Comparison of ENCODE assay signal across 1 cellular context in the genomic region with DNA sequence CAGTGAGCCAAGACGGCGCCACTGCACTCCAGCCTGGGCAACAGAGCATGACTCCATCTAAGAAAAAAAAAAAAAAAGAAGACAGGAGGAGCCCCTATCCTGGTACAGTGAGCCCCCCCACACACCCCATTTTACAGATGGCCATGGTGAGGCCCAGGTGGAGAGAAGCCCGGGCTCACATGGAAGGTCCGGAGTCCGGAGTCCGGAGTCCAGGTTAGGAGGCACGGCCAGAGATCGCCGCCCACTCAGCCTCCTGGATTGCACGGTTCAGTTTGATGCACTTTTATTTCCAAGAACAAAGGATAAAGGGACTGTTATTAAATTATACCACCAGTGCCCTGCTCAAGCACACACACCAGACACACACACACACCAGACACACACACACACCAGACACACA.
TF ChIP-seq lines count a peak whose summit lies in the region.

No MANE protein-coding gene starts in this region.

TF ChIP-seq in liver, 16 proteins besides CTCF, POLR2A, EP300 and RAD21:
- TF ChIP-seq JUND (IDR thresholded peaks at IDR 0.05): no peak
- TF ChIP-seq, protein P1, sequence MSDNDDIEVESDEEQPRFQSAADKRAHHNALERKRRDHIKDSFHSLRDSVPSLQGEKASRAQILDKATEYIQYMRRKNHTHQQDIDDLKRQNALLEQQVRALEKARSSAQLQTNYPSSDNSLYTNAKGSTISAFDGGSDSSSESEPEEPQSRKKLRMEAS (IDR thresholded peaks at IDR 0.05): peak; percentile 55
- TF ChIP-seq ZBTB33 (IDR thresholded peaks at IDR 0.05): no peak
- no peak for TF ChIP-seq NR2F2 (IDR thresholded peaks at IDR 0.05)
- no peak for TF ChIP-seq TAF1 (conservative IDR thresholded peaks at IDR 0.05)
- TF ChIP-seq GABPA (IDR thresholded peaks at IDR 0.05 in 1 of 2, conservative IDR thresholded peaks at IDR 0.05 in 1 of 2): no peak
- no peak for TF ChIP-seq FOXA2 (IDR thresholded peaks at IDR 0.05)
- no peak for TF ChIP-seq YY1 (IDR thresholded peaks at IDR 0.05)
- TF ChIP-seq FOXA1 (IDR thresholded peaks at IDR 0.05): no peak
- TF ChIP-seq HNF4G (IDR thresholded peaks at IDR 0.05): peak; percentile 89
- peak; percentile 92 to 96 for TF ChIP-seq EGR1 (IDR thresholded peaks at IDR 0.05; ENCODE audit: low read depth in 2 of 2)
- TF ChIP-seq HNF4A (conservative IDR thresholded peaks at IDR 0.05): peak; percentile 97 to 98
- TF ChIP-seq, protein P2, sequence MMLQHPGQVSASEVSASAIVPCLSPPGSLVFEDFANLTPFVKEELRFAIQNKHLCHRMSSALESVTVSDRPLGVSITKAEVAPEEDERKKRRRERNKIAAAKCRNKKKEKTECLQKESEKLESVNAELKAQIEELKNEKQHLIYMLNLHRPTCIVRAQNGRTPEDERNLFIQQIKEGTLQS (IDR thresholded peaks at IDR 0.05): no peak
- TF ChIP-seq REST (IDR thresholded peaks at IDR 0.05): no peak
- TF ChIP-seq SP1 (IDR thresholded peaks at IDR 0.05): peak; percentile 85
- TF ChIP-seq RXRA (IDR thresholded peaks at IDR 0.05): peak; percentile 53 to 68
TF ChIP-seq in liver: peak in this region for 6.
